ENCODE assay signal across 19 cellular contexts in genomic region chr19:2129486-2129885, GRCh38. TPM values are rescaled to one million over a fixed set of nuclear protein-coding genes. Genes with fewer than 3 reads are reported as not detected.
A peak's percentile ranks its signal among the peaks of the same experiment; 100 is the strongest.
DNase-seq lines count a peak whose midpoint lies in the region; ATAC-seq and TF ChIP-seq lines count a peak whose summit lies in the region.
"Had no signal": no experiment of that assay in that cellular context is flagged by ENCODE, and none has a peak within 500 bp of the region (broad histone marks: within the 10 kb centered on the region; RNA-seq: fewer than 3 reads in every experiment).

No MANE protein-coding gene starts in this region.

- no peaks in the 10 kb centered on the region for H3K27me3 ChIP-seq in A673 (replicated peaks; ENCODE audit: insufficient read depth, low read depth, low read length, poor library complexity)
- no peaks in the 10 kb centered on the region for H3K27me3 ChIP-seq in neuronal stem cell (ENCODE audit: control insufficient read depth in 3 of 3, insufficient read depth in 3 of 3, low read depth in 1 of 3, low read length in 3 of 3)
- H3K27me3 ChIP-seq: BE2C had no signal

- no peaks in the 10 kb centered on the region for H3K9me3 ChIP-seq in A673 (ENCODE audit: low read depth, low read length, poor library complexity, severe bottlenecking)
- H3K9me3 ChIP-seq in T-helper 17 cell (ENCODE audit: control insufficient read depth, low read length, poor library complexity, severe bottlenecking) = no peaks in the 10 kb centered on the region
- no peaks in the 10 kb centered on the region for H3K9me3 ChIP-seq in neuronal stem cell (replicated peaks in 1 of 2; ENCODE audit: control insufficient read depth in 2 of 2, insufficient read depth in 1 of 2, low read depth in 1 of 2, low read length in 2 of 2)
- H3K9me3 ChIP-seq: BE2C, SK-N-SH had no signal

- no peak for DNase-seq in A673 (ENCODE audit: low spot score)
- DNase-seq in T-helper 17 cell = no peak
- DNase-seq in left cardiac atrium = peak; percentile 70
- no peak for DNase-seq in neuronal stem cell (ENCODE audit: low spot score)
- DNase-seq in NCI-H526 treated with DMSO at 0.1 percent for 48 hours (lab: John Stamatoyannopoulos, UW) = no peak
- no peak for DNase-seq in activated CD4-positive, alpha-beta T cell treated with anti-CD3 and anti-CD28 coated beads, Interleukin-2, amount 50 U/mL, for 48 hours
- DNase-seq in T-helper 1 cell = no peak
- DNase-seq: CD4-positive, CD25-positive, alpha-beta regulatory T cell; DMS 273 treated with DMSO at 0.1 percent for 48 hours; DMS79 treated with DMSO at 0.1 percent for 48 hours; KG1; NCI-H1105; NCI-H2081; NCI-H2171; NCI-H524 treated with DMSO at 0.1 percent for 48 hours; OCI-M1; SHP77 treated with DMSO at 0.1 percent for 48 hours; SK-N-SH had no signal

- no peak overlapping the region for H4K91ac ChIP-seq in neuronal stem cell (ENCODE audit: low read depth, low read length, poor library complexity)

- peak overlapping the region; percentile 27 for H3K27ac Mint-ChIP-seq in T-helper 17 cell
- H3K27ac Mint-ChIP-seq: CD4-positive, CD25-positive, alpha-beta regulatory T cell had no signal

- ATAC-seq in T-helper 17 cell (no peak), left cardiac atrium (peak; percentile 39 to 72)

- H3K27ac ChIP-seq in A673 (ENCODE audit: low read depth, low read length, poor library complexity, severe bottlenecking) = peak overlapping the region; percentile 76
- H3K27ac ChIP-seq in neuronal stem cell (replicated peaks; ENCODE audit: low read length) = no peak overlapping the region

- no peak overlapping the region for H3K4ac ChIP-seq in neuronal stem cell (ENCODE audit: low read length)

- POLR2A ChIA-PET in A673 (lab: Charles Lee; ENCODE audit: low non-redundant PET) = interaction anchor here (0.6 to 0.7 kb wide), 2 partner anchors 35 to 610 kb away, joined by 4 to 8 read pairs; partner anchors contain the start of gene SLC39A3

- no peak overlapping the region for H3K9ac ChIP-seq in neuronal stem cell (ENCODE audit: low read depth, low read length, poor library complexity)
- H3K9ac ChIP-seq: SK-N-SH had no signal

- H4K8ac ChIP-seq in neuronal stem cell (ENCODE audit: low read depth, low read length) = no peak overlapping the region

- no peak overlapping the region for H3K18ac ChIP-seq in neuronal stem cell (ENCODE audit: low read length)

- no peak overlapping the region for H2BK12ac ChIP-seq in neuronal stem cell (ENCODE audit: low read length)

- H3K27me3 Mint-ChIP-seq in T-helper 17 cell = no peaks in the 10 kb centered on the region
- H3K27me3 Mint-ChIP-seq: CD4-positive, CD25-positive, alpha-beta regulatory T cell had no signal

- no CpG with 5 or more reads among the region's 11 CpGs for WGBS in neuronal stem cell (ENCODE audit: extremely low coverage in 2 of 2, insufficient read length in 2 of 2, insufficient replicate concordance in 1 of 2), 2 donors

- no peak for TF ChIP-seq CTCF in A673 (conservative IDR thresholded peaks at IDR 0.05; ENCODE audit: low read depth, low read length)

- H3K4me1 Mint-ChIP-seq in T-helper 17 cell = no peaks in the 10 kb centered on the region
- H3K4me1 Mint-ChIP-seq: CD4-positive, CD25-positive, alpha-beta regulatory T cell had no signal

- CTCF ChIA-PET in A673 (lab: Charles Lee) = no interaction called here

- H3K36me3 Mint-ChIP-seq in T-helper 17 cell (ENCODE audit: low read depth) = no peaks in the 10 kb centered on the region

- peaks cover 40% of the 10 kb centered on the region for H3K36me3 ChIP-seq in A673 (ENCODE audit: insufficient read depth, low read length, poor library complexity, severe bottlenecking)
- peaks cover 42 to 86% of the 10 kb centered on the region in 2 donors for H3K36me3 ChIP-seq in neuronal stem cell (replicated peaks in 1 of 2; ENCODE audit: control insufficient read depth in 2 of 2, insufficient read depth in 2 of 2, low read length in 2 of 2)

- no peak overlapping the region for H2BK120ac ChIP-seq in neuronal stem cell (ENCODE audit: low read depth, low read length)

- H2BK5ac ChIP-seq in neuronal stem cell (ENCODE audit: low read length) = no peak overlapping the region

- peaks cover 14% of the 10 kb centered on the region for H3K4me1 ChIP-seq in A673 (ENCODE audit: insufficient read depth, low read length, poor library complexity, severe bottlenecking)
- H3K4me1 ChIP-seq in neuronal stem cell (ENCODE audit: control insufficient read depth in 2 of 2, insufficient read depth in 1 of 2, low read depth in 1 of 2, low read length in 2 of 2) = no peaks in the 10 kb centered on the region
- H3K4me1 ChIP-seq: BE2C had no signal

- H2AFZ ChIP-seq in neuronal stem cell (ENCODE audit: low read length) = no peak overlapping the region

- H3K4me2 ChIP-seq in neuronal stem cell (ENCODE audit: insufficient read depth, low read length, poor library complexity, severe bottlenecking) = no peak overlapping the region
- H3K4me2 ChIP-seq: SK-N-SH had no signal

- no peak overlapping the region for H3K4me3 Mint-ChIP-seq in T-helper 17 cell
- H3K4me3 Mint-ChIP-seq: CD4-positive, CD25-positive, alpha-beta regulatory T cell had no signal

- H3K4me3 ChIP-seq in A673 (ENCODE audit: low read depth, low read length, poor library complexity, severe bottlenecking) = no peak overlapping the region
- H3K4me3 ChIP-seq in neuronal stem cell (ENCODE audit: low read length in 2 of 2) = no peak overlapping the region

- H3K14ac ChIP-seq in neuronal stem cell (ENCODE audit: low read length) = no peak overlapping the region

- peak overlapping the region; percentile 44 for H3K23ac ChIP-seq in neuronal stem cell (ENCODE audit: low read depth, low read length, poor library complexity)

- BruUV-seq in A673 (replicated peaks; lab: Mats Ljungman, UMichigan) = no TSS peak

- H2BK15ac ChIP-seq in neuronal stem cell (ENCODE audit: low read length) = no peak overlapping the region

- peaks cover 31% of the 10 kb centered on the region for H3K79me1 ChIP-seq in neuronal stem cell (ENCODE audit: low read depth, low read length)

- no peak overlapping the region for H2AK5ac ChIP-seq in neuronal stem cell (ENCODE audit: low read depth, low read length)

- intact Hi-C loops in A673 (cut with micrococcal nuclease; ENCODE audit: unreplicated experiment) (no loop called here), left cardiac atrium (cut with DNase I) (no loop called here)

RNA-seq across cellular contexts. Expression of gene AP3D1, which starts 21.9 kb away (rescaled TPM):
- total RNA-seq in A673 (2021) (148 and 154 TPM in 2 replicates), T-helper 17 cell (10 to 100 TPM; 82.2 to 86.0 TPM), left cardiac atrium (100 to 1,000 TPM in 1 of 2 donors, 10 to 100 TPM in 1; 80.6 to 128 TPM)
- 60.6 TPM for polyA plus RNA-seq in neuronal stem cell (2013, experiment 1 of 2)
- 60.3 TPM for polyA plus RNA-seq in neuronal stem cell (2013, experiment 2 of 2)

RNA-seq across cellular contexts. Expression of gene IZUMO4, which starts 32.8 kb away (rescaled TPM):
- total RNA-seq in A673 (2021) (1.6 and 2.5 TPM in 2 replicates), T-helper 17 cell (10 to 100 TPM; 12.3 to 19.8 TPM), left cardiac atrium (1 to 10 TPM in 1 of 2 donors, under 1 TPM in 1; 0.89 to 2.3 TPM)
- polyA plus RNA-seq in neuronal stem cell (2013, experiment 1 of 2) = 2.5 TPM
- polyA plus RNA-seq in neuronal stem cell (2013, experiment 2 of 2) = 2.3 TPM

RNA-seq across cellular contexts. Expression of gene MOB3A, which starts 33.4 kb away (rescaled TPM):
- total RNA-seq in A673 (2021) (40.7 and 47.1 TPM in 2 replicates), T-helper 17 cell (100 to 1,000 TPM; 108 to 162 TPM), left cardiac atrium (10 to 100 TPM; 24.9 to 28.6 TPM)
- polyA plus RNA-seq in neuronal stem cell (2013, experiment 1 of 2) = 15.6 TPM
- 16.1 TPM for polyA plus RNA-seq in neuronal stem cell (2013, experiment 2 of 2)

RNA-seq across cellular contexts. Expression of gene DOT1L, which starts 34.2 kb away (rescaled TPM):
- total RNA-seq in A673 (2021) = 71.2 and 78.8 TPM in 2 replicates
- 10 to 100 TPM; 32.3 to 42.1 TPM for total RNA-seq in T-helper 17 cell
- 10 to 100 TPM in 1 of 2 donors, 1 to 10 TPM in 1; 9.8 to 16.2 TPM for total RNA-seq in left cardiac atrium
- 38.2 TPM for polyA plus RNA-seq in neuronal stem cell (2013, experiment 1 of 2)
- polyA plus RNA-seq in neuronal stem cell (2013, experiment 2 of 2) = 38.1 TPM
